Comparison of ENCODE assay signal across 8 cellular contexts in genomic region chr14:23321572-23322547, GRCh38. TPM values are rescaled to one million over a fixed set of nuclear protein-coding genes. Genes with fewer than 3 reads are reported as not detected.
DNase-seq lines count a peak whose midpoint lies in the region; ATAC-seq and TF ChIP-seq lines count a peak whose summit lies in the region.

No MANE protein-coding gene starts in this region.

- H3K27me3 ChIP-seq in ascending aorta: no peaks in the 10 kb centered on the region
- no peaks in the 10 kb centered on the region for H3K27me3 ChIP-seq in skeletal muscle tissue (ENCODE audit: control insufficient read depth in 3 of 3, insufficient read depth in 3 of 3, low read length in 3 of 3)

- intact Hi-C loops in ascending aorta (cut with DNase I): loop anchor here (1.0 to 10.0 kb wide), 8 partner anchors 21 to 1043 kb away; partner anchors contain the start of genes DCAF11, HOMEZ, NFATC4 and NGDN

- H3K36me3 ChIP-seq in ascending aorta (peaks cover 25 to 32% of the 10 kb centered on the region in 2 donors), skeletal muscle tissue (ENCODE audit: control insufficient read depth in 3 of 3, insufficient read depth in 3 of 3, low read length in 3 of 3) (peaks cover 20 to 27% (median 23%) of the 10 kb centered on the region in 3 donors)

- peak; percentile 2 for ATAC-seq in GM19025 (IDR thresholded peaks at IDR 0.05; ENCODE audit: low read depth, unreplicated experiment)
- peak; percentile 7 for ATAC-seq in HG03457 (IDR thresholded peaks at IDR 0.05; ENCODE audit: unreplicated experiment)
- peak; percentile 46 for ATAC-seq in SK-N-SH treated with all-trans-retinoic acid at 6 μM for 48 hours

- H3K27ac ChIP-seq in ascending aorta (peak overlapping the region; percentile 98 to 99), skeletal muscle tissue (ENCODE audit: low read depth, low read length) (peak overlapping the region; percentile 97)

- H3K9me3 ChIP-seq in ascending aorta (no peaks in the 10 kb centered on the region), skeletal muscle tissue (ENCODE audit: control insufficient read depth in 3 of 3, low read length in 3 of 3) (no peaks in the 10 kb centered on the region)

- peaks cover 5 to 16% of the 10 kb centered on the region in 2 donors for H3K4me1 ChIP-seq in ascending aorta
- H3K4me1 ChIP-seq in skeletal muscle tissue (ENCODE audit: control insufficient read depth in 3 of 3, insufficient read depth in 3 of 3, low read length in 3 of 3): peaks cover 20 to 22% (median 20%) of the 10 kb centered on the region in 3 donors

- no peak for TF ChIP-seq CTCF in AG04449 (IDR thresholded peaks at IDR 0.05; ENCODE audit: insufficient read depth, low read length, missing control alignments)
- no peak for TF ChIP-seq CTCF in ascending aorta (IDR thresholded peaks at IDR 0.05)

- CTCF ChIA-PET in AG04449 (lab: Yijun Ruan, JAX): interaction anchor here (0.7 to 18.0 kb wide), 24 partner anchors 10 to 253 kb away, joined by 3 to 303 read pairs (median 4); partner anchors contain the start of genes BCL2L2, CMTM5 and SLC22A17

- no peak for DNase-seq in AG04449 (ENCODE audit: low read depth, low spot score)
- no peak for DNase-seq in ascending aorta (ENCODE audit: low spot score in 2 of 2)
- DNase-seq in NCI-H510A treated with DMSO at 0.1 percent for 48 hours (lab: John Stamatoyannopoulos, UW): no peak

- POLR2A ChIA-PET in AG04449 (lab: Yijun Ruan, JAX): interaction anchor here (0.5 to 3.1 kb wide), 13 partner anchors 11 to 233 kb away, joined by 3 to 34 read pairs (median 6); partner anchors contain the start of genes BCL2L2, HOMEZ, PPP1R3E and SLC22A17

- H3K4me3 ChIP-seq in AG04449 (ENCODE audit: low read depth, low read length) (peak overlapping the region; percentile 82), ascending aorta (peak overlapping the region; percentile 98 to 99), iPS-11a (ENCODE audit: low read depth, low read length) (peak overlapping the region; percentile 98), skeletal muscle tissue (ENCODE audit: low read length in 3 of 3) (peak overlapping the region; percentile 88 to 95 (median 92))

- H3K9ac ChIP-seq in skeletal muscle tissue (ENCODE audit: low read depth in 1 of 3, low read length in 3 of 3): peak overlapping the region; percentile 84 to 91 (median 90)

TF ChIP-seq in SK-N-SH treated with all-trans-retinoic acid at 6 μM for 48 hours, 23 proteins besides CTCF, POLR2A, EP300 and RAD21:
- no peak for TF ChIP-seq OSR1 (CRISPR knock-in tag; IDR thresholded peaks at IDR 0.05)
- no peak for TF ChIP-seq BACH2 (CRISPR knock-in tag; IDR thresholded peaks at IDR 0.05; ENCODE audit: borderline replicate concordance)
- TF ChIP-seq ZNF70 (CRISPR knock-in tag; IDR thresholded peaks at IDR 0.05): no peak
- TF ChIP-seq ZFP30 (CRISPR knock-in tag; IDR thresholded peaks at IDR 0.05): no peak
- TF ChIP-seq PATZ1 (CRISPR knock-in tag; IDR thresholded peaks at IDR 0.05; ENCODE audit: borderline replicate concordance): no peak
- TF ChIP-seq TCF4 (CRISPR knock-in tag; IDR thresholded peaks at IDR 0.05; ENCODE audit: borderline replicate concordance): no peak
- TF ChIP-seq CSDC2 (CRISPR knock-in tag; IDR thresholded peaks at IDR 0.05): no peak
- TF ChIP-seq ISL1 (CRISPR knock-in tag; IDR thresholded peaks at IDR 0.05): no peak
- TF ChIP-seq POU6F1 (CRISPR knock-in tag; IDR thresholded peaks at IDR 0.05; ENCODE audit: borderline replicate concordance, low read depth): no peak
- no peak; the same call in 1 of the 2 replicates for TF ChIP-seq GLIS3 (CRISPR knock-in tag; IDR thresholded peaks at IDR 0.05)
- no peak for TF ChIP-seq ZNF8 (CRISPR knock-in tag; IDR thresholded peaks at IDR 0.05)
- TF ChIP-seq SNAI2 (CRISPR knock-in tag; IDR thresholded peaks at IDR 0.05): no peak
- no peak for TF ChIP-seq ZNF565 (CRISPR knock-in tag; conservative IDR thresholded peaks at IDR 0.05; ENCODE audit: low read depth)
- no peak for TF ChIP-seq ESRRG (CRISPR knock-in tag; IDR thresholded peaks at IDR 0.05)
- no peak for TF ChIP-seq ZC3H10 (CRISPR knock-in tag; IDR thresholded peaks at IDR 0.05)
- no peak for TF ChIP-seq CREB5 (CRISPR knock-in tag; IDR thresholded peaks at IDR 0.05; ENCODE audit: low read depth)
- no peak for TF ChIP-seq ZFP3 (CRISPR knock-in tag; IDR thresholded peaks at IDR 0.05)
- TF ChIP-seq TOX (CRISPR knock-in tag; IDR thresholded peaks at IDR 0.05; ENCODE audit: borderline replicate concordance): no peak

RNA-seq across cellular contexts. Expression of gene PABPN1, which starts 0.6 kb away (rescaled TPM):
- total RNA-seq in ascending aorta (90.6 TPM), skeletal muscle tissue (40.7 TPM)

RNA-seq across cellular contexts. Expression of gene BCL2L2, which starts 15.2 kb away (rescaled TPM):
- total RNA-seq in ascending aorta (49.2 TPM), skeletal muscle tissue (11.0 TPM)

RNA-seq across cellular contexts. Expression of gene PPP1R3E, which starts 19.2 kb away (rescaled TPM):
- total RNA-seq in ascending aorta (8.9 TPM), skeletal muscle tissue (2.6 TPM)

RNA-seq across cellular contexts. Expression of gene SLC22A17, which starts 30.8 kb away (rescaled TPM):
- 89.7 TPM for total RNA-seq in ascending aorta
- 12.5 TPM for total RNA-seq in skeletal muscle tissue

RNA-seq across cellular contexts. Expression of gene HOMEZ, which starts 35.9 kb away (rescaled TPM):
- total RNA-seq in ascending aorta: 7.3 TPM
- total RNA-seq in skeletal muscle tissue: 5.7 TPM
